28 cellular contexts compared by ENCODE assay signal in genomic region chr18:58515175-58515574, GRCh38.
"Had no signal": no experiment of that assay in that cellular context is flagged by ENCODE, and none has a peak within 500 bp of the region (broad histone marks: within the 10 kb centered on the region; RNA-seq: fewer than 3 reads in every experiment).

No MANE protein-coding gene starts in this region.

- ATAC-seq: heart left ventricle; left cardiac atrium; naive thymus-derived CD8-positive, alpha-beta T cell; right cardiac atrium; sciatic nerve; stimulated activated effector memory CD8-positive, alpha-beta T cell treated with anti-CD3 and anti-CD28 coated beads, Interleukin-12 subunit alpha, Interleukin-12 subunit beta, amount 100 ng/mL, for 72 hours; stimulated activated naive CD8-positive, alpha-beta T cell treated with anti-CD3 and anti-CD28 coated beads, Interleukin-15, amount 100 ng/mL, for 72 hours had no signal

- H3K27me3 ChIP-seq: heart left ventricle, neural progenitor cell, neutrophil, ovary, thyroid gland, transverse colon, upper lobe of right lung, uterus had no signal

- H3K9ac ChIP-seq: neural progenitor cell had no signal

- H2AFZ ChIP-seq: neural progenitor cell had no signal

- H3K36me3 ChIP-seq: left lung, lower lobe of right lung, neural progenitor cell, neutrophil, ovary, spleen, thyroid gland, transverse colon, upper lobe of right lung, uterus had no signal

- H3K27ac Mint-ChIP-seq: naive thymus-derived CD8-positive, alpha-beta T cell; nephron progenitor cell; progenitor cell of endocrine pancreas; stimulated activated effector memory CD8-positive, alpha-beta T cell treated with anti-CD3 and anti-CD28 coated beads, Interleukin-12 subunit alpha, Interleukin-12 subunit beta, amount 100 ng/mL, for 72 hours; stimulated activated naive CD8-positive, alpha-beta T cell treated with anti-CD3 and anti-CD28 coated beads, Interleukin-15, amount 100 ng/mL, for 72 hours had no signal

- H3K4me3 Mint-ChIP-seq: naive thymus-derived CD8-positive, alpha-beta T cell; nephron progenitor cell; neural progenitor cell; stimulated activated effector memory CD8-positive, alpha-beta T cell treated with anti-CD3 and anti-CD28 coated beads, Interleukin-12 subunit alpha, Interleukin-12 subunit beta, amount 100 ng/mL, for 72 hours; stimulated activated naive CD8-positive, alpha-beta T cell treated with anti-CD3 and anti-CD28 coated beads, Interleukin-15, amount 100 ng/mL, for 72 hours had no signal

- H3K9me3 ChIP-seq: heart left ventricle, left lung, lower lobe of right lung, neutrophil, ovary, spleen, thyroid gland, transverse colon, upper lobe of right lung, uterus had no signal

- H3K4me1 Mint-ChIP-seq: stimulated activated naive CD8-positive, alpha-beta T cell treated with anti-CD3 and anti-CD28 coated beads, Interleukin-15, amount 100 ng/mL, for 72 hours had no signal

- H3K27me3 Mint-ChIP-seq: progenitor cell of endocrine pancreas had no signal

- FAIRE-seq: keratinocyte, small intestine had no signal

- H3K4me1 ChIP-seq: heart left ventricle, left lung, lower lobe of right lung, spleen, thyroid gland, transverse colon, upper lobe of right lung, uterus had no signal

- H3K36me3 Mint-ChIP-seq: naive thymus-derived CD8-positive, alpha-beta T cell; neural progenitor cell had no signal

- H3K4me2 ChIP-seq: neural progenitor cell had no signal

- DNase-seq: heart left ventricle; kidney glomerular epithelial cell; left cardiac atrium; left lung; lower lobe of right lung; mammary epithelial cell; mesenchymal stem cell; naive thymus-derived CD8-positive, alpha-beta T cell; nephron progenitor cell; occipital lobe; ovary; right cardiac atrium; small intestine; spleen; stimulated activated CD4-positive, alpha-beta T cell treated with anti-CD3 and anti-CD28 coated beads, Interleukin-4, amount 100 ng/mL, for 24 hours; stimulated activated naive CD4-positive, alpha-beta T cell treated with Interleukin-2 at 50 U/mL for 16 hours; stimulated activated naive CD8-positive, alpha-beta T cell treated with anti-CD3 and anti-CD28 coated beads, Interleukin-15, amount 100 ng/mL, for 72 hours; substantia nigra; thyroid gland; transverse colon; upper lobe of right lung; uterus had no signal

- H3K4me3 ChIP-seq: heart left ventricle, left lung, lower lobe of right lung, neural progenitor cell, ovary, spleen, thyroid gland, transverse colon, upper lobe of right lung, uterus had no signal

- H3K9me3 Mint-ChIP-seq: naive thymus-derived CD8-positive, alpha-beta T cell; stimulated activated effector memory CD8-positive, alpha-beta T cell treated with anti-CD3 and anti-CD28 coated beads, Interleukin-12 subunit alpha, Interleukin-12 subunit beta, amount 100 ng/mL, for 72 hours; stimulated activated naive CD8-positive, alpha-beta T cell treated with anti-CD3 and anti-CD28 coated beads, Interleukin-15, amount 100 ng/mL, for 72 hours had no signal

- H3K27ac ChIP-seq: heart left ventricle, left lung, lower lobe of right lung, neural progenitor cell, neutrophil, ovary, spleen, thyroid gland, transverse colon, upper lobe of right lung, uterus had no signal
